ENCODE assay signal across 21 cellular contexts in the genomic region with DNA sequence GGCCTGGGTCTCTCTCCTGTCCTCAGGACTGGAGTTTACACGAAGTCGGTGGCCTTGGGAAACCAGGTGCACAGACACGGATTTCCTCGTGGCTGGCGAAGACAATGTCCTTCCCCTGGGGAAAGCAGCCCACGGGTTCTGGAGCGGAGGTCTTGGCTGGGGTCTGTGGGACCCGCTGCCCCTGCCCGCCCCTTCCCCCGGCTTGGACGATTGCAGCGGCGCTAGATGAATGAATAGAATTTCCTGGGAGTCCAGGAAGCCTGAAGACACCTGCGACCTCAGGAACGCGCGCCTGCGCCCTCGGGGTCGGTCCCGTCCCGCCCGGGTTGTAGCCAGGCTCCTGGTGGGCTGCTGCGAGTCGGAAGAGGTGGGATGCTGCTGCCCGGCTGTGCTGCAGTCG.
"Had no signal": no experiment of that assay in that cellular context is flagged by ENCODE, and none has a peak within 500 bp of the region (broad histone marks: within the 10 kb centered on the region; RNA-seq: fewer than 3 reads in every experiment).

No MANE protein-coding gene starts in this region.

- H3K4me3 ChIP-seq: dorsolateral prefrontal cortex, gastrocnemius medialis, right atrium auricular region, thoracic aorta, transverse colon had no signal

- DNase-seq: central memory CD4-positive, alpha-beta T cell; cortex of kidney; effector memory CD4-positive, alpha-beta T cell; gastrocnemius medialis; kidney glomerular epithelial cell; mammary epithelial cell; naive thymus-derived CD4-positive, alpha-beta T cell; nephron progenitor cell; stimulated activated CD4-positive, alpha-beta T cell treated with anti-CD3 and anti-CD28 coated beads, Interleukin-15, amount 100 ng/mL, for 24 hours; stimulated activated CD4-positive, alpha-beta T cell treated with anti-CD3 and anti-CD28 coated beads, Interleukin-1b, Interleukin-23, amount 100 ng/mL, for 48 hours; stimulated activated CD4-positive, alpha-beta T cell treated with anti-CD3 and anti-CD28 coated beads, Interleukin-4, amount 100 ng/mL, for 24 hours; stimulated activated naive CD8-positive, alpha-beta T cell treated with anti-CD3 and anti-CD28 coated beads, Interleukin-15, amount 100 ng/mL, for 72 hours; transverse colon had no signal

- H3K27ac ChIP-seq: dorsolateral prefrontal cortex, gastrocnemius medialis, neutrophil, right atrium auricular region, thoracic aorta, transverse colon had no signal

- H3K27me3 ChIP-seq: gastrocnemius medialis, neutrophil, right atrium auricular region, transverse colon had no signal

- FAIRE-seq: endometrium, urothelium cell line had no signal

- H3K4me1 ChIP-seq: gastrocnemius medialis, right atrium auricular region, transverse colon had no signal

- H3K9me3 ChIP-seq: gastrocnemius medialis, neutrophil, right atrium auricular region, thoracic aorta, transverse colon had no signal

- ATAC-seq: esophagus mucosa; gastrocnemius medialis; naive thymus-derived CD4-positive, alpha-beta T cell; stimulated activated memory B cell treated with anti-CD40 and anti-IgM and Interleukin-4, amounts not matched to agents 10 μg/mL and 1 μg/mL and 100 μg/mL, for 72 hours; stimulated activated naive CD8-positive, alpha-beta T cell treated with anti-CD3 and anti-CD28 coated beads, Interleukin-15, amount 100 ng/mL, for 72 hours had no signal

- H3K36me3 ChIP-seq: gastrocnemius medialis, neutrophil, right atrium auricular region, thoracic aorta, transverse colon had no signal
